Comparison of ENCODE assay signal across 15 cellular contexts in the genomic region with DNA sequence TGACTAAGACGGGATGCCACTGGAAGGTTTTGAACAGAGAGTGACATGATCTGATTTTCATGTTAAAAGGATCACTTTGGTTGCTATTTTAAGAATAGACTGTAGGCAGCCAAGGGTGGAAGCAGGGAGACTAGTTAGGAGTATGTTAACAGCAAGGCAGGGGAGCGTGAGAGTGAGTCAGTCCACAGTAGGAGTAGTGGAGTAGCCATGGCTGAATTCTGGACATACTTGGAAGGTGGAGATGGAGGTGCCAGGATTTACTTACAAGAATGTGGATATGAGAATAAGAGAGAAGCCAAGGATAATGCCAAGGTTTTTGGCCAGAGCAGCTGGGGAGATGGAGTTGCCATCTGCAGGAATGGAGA.
DNase-seq lines count a peak whose midpoint lies in the region; ATAC-seq and TF ChIP-seq lines count a peak whose summit lies in the region.
"Had no signal": no experiment of that assay in that cellular context is flagged by ENCODE, and none has a peak within 500 bp of the region (broad histone marks: within the 10 kb centered on the region; RNA-seq: fewer than 3 reads in every experiment).

No MANE protein-coding gene starts in this region.

- H3K27ac ChIP-seq in foreskin keratinocyte (no peak overlapping the region), vagina (no peak overlapping the region), neuronal stem cell (replicated peaks; ENCODE audit: low read length) (no peak overlapping the region)
- H3K27ac ChIP-seq: adrenal gland, ovary had no signal

- H3K4me3 ChIP-seq in vagina (no peak overlapping the region), neuronal stem cell (ENCODE audit: low read length in 2 of 2) (no peak overlapping the region)
- H3K4me3 ChIP-seq: adrenal gland, heart left ventricle, ovary had no signal

- H2BK15ac ChIP-seq in neuronal stem cell (ENCODE audit: low read length) = no peak overlapping the region

- no peak overlapping the region for H3K23ac ChIP-seq in neuronal stem cell (ENCODE audit: low read depth, low read length, poor library complexity)

- DNase-seq in stimulated activated naive CD8-positive, alpha-beta T cell treated with anti-CD3 and anti-CD28 coated beads, Interleukin-15, Interleukin-2, amounts not matched to agents 100 U/mL and 50 U/mL, for 24 hours = no peak
- no peak for DNase-seq in activated T-helper 1 cell treated with anti-CD3 and anti-CD28 coated beads, Interleukin-12 subunit alpha, Interleukin-12 subunit beta, Interleukin-2, Interleukin-4 antibody, amounts not matched to agents 30 ng/mL and 10 ng/mL and 1 ng/mL, durations not matched to agents 14 hours and 24 hours and 36 hours (ENCODE audit: low spot score)
- no peak for DNase-seq in foreskin keratinocyte
- DNase-seq in vagina (ENCODE audit: extremely low spot score in 2 of 2) = peak; percentile 16 to 72
- no peak for DNase-seq in NCI-H748 (lab: John Stamatoyannopoulos, UW; ENCODE audit: unreplicated experiment)
- DNase-seq in neuronal stem cell (ENCODE audit: low spot score) = no peak
- DNase-seq in activated naive CD4-positive, alpha-beta T cell treated with Interleukin-2 at 50 U/mL for 16 hours = no peak
- DNase-seq: activated CD8-positive, alpha-beta memory T cell treated with anti-CD3 and anti-CD28 coated beads for 24 hours; adrenal gland; effector CD4-positive, alpha-beta T cell; heart left ventricle; ovary had no signal

- no peak for ATAC-seq in stimulated activated naive CD8-positive, alpha-beta T cell treated with anti-CD3 and anti-CD28 coated beads, Interleukin-15, Interleukin-2, amounts not matched to agents 100 U/mL and 50 U/mL, for 24 hours
- peak; percentile 35 for ATAC-seq in foreskin keratinocyte

- H3K27me3 Mint-ChIP-seq in stimulated activated naive CD8-positive, alpha-beta T cell treated with anti-CD3 and anti-CD28 coated beads, Interleukin-15, Interleukin-2, amounts not matched to agents 100 ng/mL and 50 ng/mL, for 24 hours = no peaks in the 10 kb centered on the region
- no peaks in the 10 kb centered on the region for H3K27me3 Mint-ChIP-seq in activated T-helper 1 cell treated with anti-CD3 and anti-CD28 coated beads, Interleukin-12 subunit alpha, Interleukin-12 subunit beta, Interleukin-2, Interleukin-4 antibody, amounts not matched to agents 30 ng/mL and 10 ng/mL and 1 ng/mL, durations not matched to agents 14 hours and 24 hours and 36 hours (ENCODE audit: insufficient read depth)
- H3K27me3 Mint-ChIP-seq: B cell, IgD-negative memory B cell had no signal

- H3K4me1 ChIP-seq in foreskin keratinocyte (peaks cover 8% of the 10 kb centered on the region), vagina (no peaks in the 10 kb centered on the region), neuronal stem cell (ENCODE audit: control insufficient read depth in 2 of 2, insufficient read depth in 1 of 2, low read depth in 1 of 2, low read length in 2 of 2) (no peaks in the 10 kb centered on the region)

- H2BK5ac ChIP-seq in neuronal stem cell (ENCODE audit: low read length) = no peak overlapping the region

- no peak overlapping the region for H2BK12ac ChIP-seq in neuronal stem cell (ENCODE audit: low read length)

- H3K36me3 ChIP-seq in vagina (no peaks in the 10 kb centered on the region), neuronal stem cell (replicated peaks in 1 of 2; ENCODE audit: control insufficient read depth in 2 of 2, insufficient read depth in 2 of 2, low read length in 2 of 2) (no peaks in the 10 kb centered on the region)
- H3K36me3 ChIP-seq: adrenal gland, heart left ventricle, ovary had no signal

- no peak overlapping the region for H2AK5ac ChIP-seq in neuronal stem cell (ENCODE audit: low read depth, low read length)

- no peak overlapping the region for H4K91ac ChIP-seq in neuronal stem cell (ENCODE audit: low read depth, low read length, poor library complexity)

- H3K36me3 Mint-ChIP-seq in stimulated activated naive CD8-positive, alpha-beta T cell treated with anti-CD3 and anti-CD28 coated beads, Interleukin-15, Interleukin-2, amounts not matched to agents 100 ng/mL and 50 ng/mL, for 24 hours (ENCODE audit: low read depth) = peaks cover 48% of the 10 kb centered on the region
- peaks cover 26% of the 10 kb centered on the region for H3K36me3 Mint-ChIP-seq in activated T-helper 1 cell treated with anti-CD3 and anti-CD28 coated beads, Interleukin-12 subunit alpha, Interleukin-12 subunit beta, Interleukin-2, Interleukin-4 antibody, amounts not matched to agents 30 ng/mL and 10 ng/mL and 1 ng/mL, durations not matched to agents 14 hours and 24 hours and 36 hours (ENCODE audit: low read depth)

- H3K79me1 ChIP-seq in neuronal stem cell (ENCODE audit: low read depth, low read length) = no peaks in the 10 kb centered on the region

- H3K9me3 ChIP-seq in vagina (no peaks in the 10 kb centered on the region), neuronal stem cell (replicated peaks in 1 of 2; ENCODE audit: control insufficient read depth in 2 of 2, insufficient read depth in 1 of 2, low read depth in 1 of 2, low read length in 2 of 2) (peaks cover 0 to 17% of the 10 kb centered on the region in 2 donors)
- H3K9me3 ChIP-seq: ovary had no signal

- no peak overlapping the region for H3K9ac ChIP-seq in neuronal stem cell (ENCODE audit: low read depth, low read length, poor library complexity)

- no peak overlapping the region for H2BK120ac ChIP-seq in neuronal stem cell (ENCODE audit: low read depth, low read length)

- peaks cover 32% of the 10 kb centered on the region for H3K4me1 Mint-ChIP-seq in stimulated activated naive CD8-positive, alpha-beta T cell treated with anti-CD3 and anti-CD28 coated beads, Interleukin-15, Interleukin-2, amounts not matched to agents 100 ng/mL and 50 ng/mL, for 24 hours (ENCODE audit: low read depth)
- peaks cover 48% of the 10 kb centered on the region for H3K4me1 Mint-ChIP-seq in activated T-helper 1 cell treated with anti-CD3 and anti-CD28 coated beads, Interleukin-12 subunit alpha, Interleukin-12 subunit beta, Interleukin-2, Interleukin-4 antibody, amounts not matched to agents 30 ng/mL and 10 ng/mL and 1 ng/mL, durations not matched to agents 14 hours and 24 hours and 36 hours (ENCODE audit: low read depth)
- H3K4me1 Mint-ChIP-seq: B cell had no signal

- no CpG with 5 or more reads among the region's 2 CpGs for WGBS in neuronal stem cell (ENCODE audit: extremely low coverage in 2 of 2, insufficient read length in 2 of 2, insufficient replicate concordance in 1 of 2), 2 donors

- peak overlapping the region; percentile 27 for H3K27ac Mint-ChIP-seq in stimulated activated naive CD8-positive, alpha-beta T cell treated with anti-CD3 and anti-CD28 coated beads, Interleukin-15, Interleukin-2, amounts not matched to agents 100 ng/mL and 50 ng/mL, for 24 hours
- H3K27ac Mint-ChIP-seq in activated T-helper 1 cell treated with anti-CD3 and anti-CD28 coated beads, Interleukin-12 subunit alpha, Interleukin-12 subunit beta, Interleukin-2, Interleukin-4 antibody, amounts not matched to agents 30 ng/mL and 10 ng/mL and 1 ng/mL, durations not matched to agents 14 hours and 24 hours and 36 hours = peak overlapping the region; percentile 10
- H3K27ac Mint-ChIP-seq: B cell had no signal

- H3K4me3 Mint-ChIP-seq in stimulated activated naive CD8-positive, alpha-beta T cell treated with anti-CD3 and anti-CD28 coated beads, Interleukin-15, Interleukin-2, amounts not matched to agents 100 ng/mL and 50 ng/mL, for 24 hours = no peak overlapping the region
- no peak overlapping the region for H3K4me3 Mint-ChIP-seq in activated T-helper 1 cell treated with anti-CD3 and anti-CD28 coated beads, Interleukin-12 subunit alpha, Interleukin-12 subunit beta, Interleukin-2, Interleukin-4 antibody, amounts not matched to agents 30 ng/mL and 10 ng/mL and 1 ng/mL, durations not matched to agents 14 hours and 24 hours and 36 hours
- H3K4me3 Mint-ChIP-seq: B cell had no signal

- no peak overlapping the region for H3K14ac ChIP-seq in neuronal stem cell (ENCODE audit: low read length)

- no peak for TF ChIP-seq POLR2A in vagina (IDR thresholded peaks at IDR 0.05)

- H3K4ac ChIP-seq in neuronal stem cell (ENCODE audit: low read length) = no peak overlapping the region

- no peak overlapping the region for H3K18ac ChIP-seq in neuronal stem cell (ENCODE audit: low read length)

- intact Hi-C loops in activated T-helper 1 cell treated with anti-CD3 and anti-CD28 coated beads, Interleukin-12 subunit alpha, Interleukin-12 subunit beta, Interleukin-2, Interleukin-4 antibody, amounts not matched to agents 30 ng/mL and 10 ng/mL and 1 ng/mL, durations not matched to agents 14 hours and 24 hours and 36 hours (cut with micrococcal nuclease) = loop anchor here (1.0 kb wide), 1 partner anchor 95 kb away; no protein-coding TSS in a partner anchor
- intact Hi-C loops in vagina (cut with DNase I) = no loop called here

- H3K27me3 ChIP-seq in foreskin keratinocyte (no peaks in the 10 kb centered on the region), vagina (no peaks in the 10 kb centered on the region), neuronal stem cell (ENCODE audit: control insufficient read depth in 3 of 3, insufficient read depth in 3 of 3, low read depth in 1 of 3, low read length in 3 of 3) (no peaks in the 10 kb centered on the region)
- H3K27me3 ChIP-seq: adrenal gland, heart left ventricle, ovary had no signal

- no peak overlapping the region for H3K4me2 ChIP-seq in neuronal stem cell (ENCODE audit: insufficient read depth, low read length, poor library complexity, severe bottlenecking)

- H3K9me3 Mint-ChIP-seq in stimulated activated naive CD8-positive, alpha-beta T cell treated with anti-CD3 and anti-CD28 coated beads, Interleukin-15, Interleukin-2, amounts not matched to agents 100 ng/mL and 50 ng/mL, for 24 hours = no peaks in the 10 kb centered on the region
- H3K9me3 Mint-ChIP-seq in activated T-helper 1 cell treated with anti-CD3 and anti-CD28 coated beads, Interleukin-12 subunit alpha, Interleukin-12 subunit beta, Interleukin-2, Interleukin-4 antibody, amounts not matched to agents 30 ng/mL and 10 ng/mL and 1 ng/mL, durations not matched to agents 14 hours and 24 hours and 36 hours = no peaks in the 10 kb centered on the region

- no peak overlapping the region for H4K8ac ChIP-seq in neuronal stem cell (ENCODE audit: low read depth, low read length)

- H2AFZ ChIP-seq in neuronal stem cell (ENCODE audit: low read length) = no peak overlapping the region

- TF ChIP-seq CTCF in foreskin keratinocyte (conservative IDR thresholded peaks at IDR 0.05) = no peak
- no peak for TF ChIP-seq CTCF in vagina (IDR thresholded peaks at IDR 0.05)

Comparison
In these comparisons a context has a peak if more than half of its experiments do, and no peak if none do; other contexts are left out.
1. DNase-seq: peak in vagina (2 of 2); none in stimulated activated naive CD8-positive, alpha-beta T cell treated with anti-CD3 and anti-CD28 coated beads, Interleukin-15, Interleukin-2, amounts not matched to agents 100 U/mL and 50 U/mL, for 24 hours (single experiment), activated T-helper 1 cell treated with anti-CD3 and anti-CD28 coated beads, Interleukin-12 subunit alpha, Interleukin-12 subunit beta, Interleukin-2, Interleukin-4 antibody, amounts not matched to agents 30 ng/mL and 10 ng/mL and 1 ng/mL, durations not matched to agents 14 hours and 24 hours and 36 hours (single experiment), foreskin keratinocyte (0 of 2), NCI-H748 (single experiment), neuronal stem cell (single experiment) and activated naive CD4-positive, alpha-beta T cell treated with Interleukin-2 at 50 U/mL for 16 hours (single experiment).